10 cellular contexts compared by ENCODE assay signal in genomic region chr7:130151591-130152269, GRCh38. TPM values are rescaled to one million over a fixed set of nuclear protein-coding genes. Genes with fewer than 3 reads are reported as not detected.
DNase-seq lines count a peak whose midpoint lies in the region; ATAC-seq lines count a peak whose summit lies in the region.
"Had no signal": no experiment of that assay in that cellular context is flagged by ENCODE, and none has a peak within 500 bp of the region (broad histone marks: within the 10 kb centered on the region; RNA-seq: fewer than 3 reads in every experiment).

No MANE protein-coding gene starts in this region.

- peak; percentile 42 to 74 (median 48) for ATAC-seq in T-cell (replicated peaks in 1 of 4)
- peak; percentile 42 for ATAC-seq in central memory CD8-positive, alpha-beta T cell (replicated peaks; ENCODE audit: extremely low read depth, poor library complexity, severe bottlenecking)
- peak; percentile 49 for ATAC-seq in stimulated activated effector memory CD8-positive, alpha-beta T cell treated with anti-CD3 and anti-CD28 coated beads, Interleukin-12 subunit alpha, Interleukin-12 subunit beta, amount 100 ng/mL, for 72 hours
- no peak for ATAC-seq in GM18907 (IDR thresholded peaks at IDR 0.05; ENCODE audit: unreplicated experiment)
- ATAC-seq: psoas muscle had no signal

- H3K27ac Mint-ChIP-seq in T-cell, result no peak overlapping the region
- no peak overlapping the region for H3K27ac Mint-ChIP-seq in central memory CD8-positive, alpha-beta T cell (ENCODE audit: low read depth)
- H3K27ac Mint-ChIP-seq in stimulated activated effector memory CD8-positive, alpha-beta T cell treated with anti-CD3 and anti-CD28 coated beads, Interleukin-12 subunit alpha, Interleukin-12 subunit beta, amount 100 ng/mL, for 72 hours, result no peak overlapping the region

- no peaks in the 10 kb centered on the region for H3K9me3 Mint-ChIP-seq in T-cell
- no peaks in the 10 kb centered on the region for H3K9me3 Mint-ChIP-seq in central memory CD8-positive, alpha-beta T cell
- H3K9me3 Mint-ChIP-seq in stimulated activated effector memory CD8-positive, alpha-beta T cell treated with anti-CD3 and anti-CD28 coated beads, Interleukin-12 subunit alpha, Interleukin-12 subunit beta, amount 100 ng/mL, for 72 hours, result no peaks in the 10 kb centered on the region

- no peaks in the 10 kb centered on the region for H3K36me3 Mint-ChIP-seq in T-cell
- H3K36me3 Mint-ChIP-seq in central memory CD8-positive, alpha-beta T cell (ENCODE audit: insufficient read depth), result peaks cover 9% of the 10 kb centered on the region
- H3K36me3 Mint-ChIP-seq in stimulated activated effector memory CD8-positive, alpha-beta T cell treated with anti-CD3 and anti-CD28 coated beads, Interleukin-12 subunit alpha, Interleukin-12 subunit beta, amount 100 ng/mL, for 72 hours, result peaks cover 5% of the 10 kb centered on the region

- CTCF ChIA-PET in T-cell (lab: Charles Lee), result no interaction called here

- H3K4me1 Mint-ChIP-seq in T-cell, result peaks cover 0 to 3% (median 0%) of the 10 kb centered on the region in 3 donors
- no peaks in the 10 kb centered on the region for H3K4me1 Mint-ChIP-seq in central memory CD8-positive, alpha-beta T cell
- no peaks in the 10 kb centered on the region for H3K4me1 Mint-ChIP-seq in stimulated activated effector memory CD8-positive, alpha-beta T cell treated with anti-CD3 and anti-CD28 coated beads, Interleukin-12 subunit alpha, Interleukin-12 subunit beta, amount 100 ng/mL, for 72 hours

- peak; percentile 53 for DNase-seq in activated CD4-positive, alpha-beta T cell treated with anti-CD3 and anti-CD28 coated beads for 48 hours
- no peak for DNase-seq in activated CD4-positive, alpha-beta T cell treated with anti-CD3 and anti-CD28 coated beads for 1 hour
- DNase-seq in T-cell (peak in 20 of 34 experiments; percentile 9 to 48 (median 30)), inferior parietal cortex (ENCODE audit: extremely low spot score) (no peak), 8988T (no peak)
- DNase-seq in central memory CD8-positive, alpha-beta T cell (ENCODE audit: low spot score in 2 of 2), result peak; percentile 39 to 58
- peak; percentile 25 to 62 for DNase-seq in stimulated activated effector memory CD8-positive, alpha-beta T cell treated with anti-CD3 and anti-CD28 coated beads, Interleukin-12 subunit alpha, Interleukin-12 subunit beta, amount 100 ng/mL, for 72 hours (ENCODE audit: low spot score in 2 of 2)
- DNase-seq: AML-193, psoas muscle had no signal

- H3K4me3 Mint-ChIP-seq in T-cell, result no peak overlapping the region
- no peak overlapping the region for H3K4me3 Mint-ChIP-seq in central memory CD8-positive, alpha-beta T cell
- no peak overlapping the region for H3K4me3 Mint-ChIP-seq in stimulated activated effector memory CD8-positive, alpha-beta T cell treated with anti-CD3 and anti-CD28 coated beads, Interleukin-12 subunit alpha, Interleukin-12 subunit beta, amount 100 ng/mL, for 72 hours

- peaks cover 3 to 4% of the 10 kb centered on the region in 2 donors for H3K27me3 Mint-ChIP-seq in T-cell
- no peaks in the 10 kb centered on the region for H3K27me3 Mint-ChIP-seq in central memory CD8-positive, alpha-beta T cell

- POLR2A ChIA-PET in T-cell (lab: Charles Lee), result interaction anchor here in 1 of 2 donors (0.6 kb wide), 1 partner anchor 33 kb away, joined by 4 read pairs; no protein-coding TSS in a partner anchor

RNA-seq across cellular contexts. Expression of gene TMEM209, which starts 53.5 kb away (rescaled TPM):
- total RNA-seq in T-cell, result 10 to 100 TPM; 21.4 to 31.0 (median 25.5) TPM

RNA-seq across cellular contexts. Expression of gene SSMEM1, which starts 55.9 kb away (rescaled TPM):
- not detected for total RNA-seq in T-cell
- total RNA-seq: psoas muscle had no signal

Comparison
In these comparisons a context has a peak if more than half of its experiments do, and no peak if none do; other contexts are left out.
1. DNase-seq: peak in activated CD4-positive, alpha-beta T cell treated with anti-CD3 and anti-CD28 coated beads for 48 hours (single experiment), T-cell (20 of 34), central memory CD8-positive, alpha-beta T cell (2 of 2) and stimulated activated effector memory CD8-positive, alpha-beta T cell treated with anti-CD3 and anti-CD28 coated beads, Interleukin-12 subunit alpha, Interleukin-12 subunit beta, amount 100 ng/mL, for 72 hours (2 of 2); none in activated CD4-positive, alpha-beta T cell treated with anti-CD3 and anti-CD28 coated beads for 1 hour (single experiment), inferior parietal cortex (single experiment) and 8988T (single experiment).